Comparison of ENCODE assay signal across 7 cellular contexts in genomic region chr13:94247890-94248289, GRCh38.
"Had no signal": no experiment of that assay in that cellular context is flagged by ENCODE, and none has a peak within 500 bp of the region (broad histone marks: within the 10 kb centered on the region; RNA-seq: fewer than 3 reads in every experiment).

No MANE protein-coding gene starts in this region.

- H3K4me1 Mint-ChIP-seq: IgD-negative memory B cell had no signal

- DNase-seq: GM23248, GOT3, H9, HCEC 1CT had no signal

- H3K27ac Mint-ChIP-seq: H9, IgD-negative memory B cell had no signal

- H3K4me3 Mint-ChIP-seq: H9, IgD-negative memory B cell had no signal

- H3K9ac ChIP-seq: GM23248 had no signal

- H2AFZ ChIP-seq: GM23248 had no signal

- H3K4me3 ChIP-seq: GM23248 had no signal

- H3K27me3 Mint-ChIP-seq: IgD-negative memory B cell had no signal

- H3K27ac ChIP-seq: GM23248, HL-60 had no signal

- ATAC-seq: HepG2 had no signal
